23 cellular contexts compared by ENCODE assay signal in genomic region chr2:215604631-215605030, GRCh38.
"Had no signal": no experiment of that assay in that cellular context is flagged by ENCODE, and none has a peak within 500 bp of the region (broad histone marks: within the 10 kb centered on the region; RNA-seq: fewer than 3 reads in every experiment).

No MANE protein-coding gene starts in this region.

- H3K27me3 ChIP-seq: colonic mucosa, hepatocyte, neural progenitor cell, ovary, right atrium auricular region, stomach, suprapubic skin, thyroid gland had no signal

- H3K4me3 Mint-ChIP-seq: endodermal cell; naive thymus-derived CD8-positive, alpha-beta T cell; neural progenitor cell had no signal

- ATAC-seq: left cardiac atrium; naive thymus-derived CD8-positive, alpha-beta T cell had no signal

- H3K9ac ChIP-seq: neural progenitor cell had no signal

- H3K4me1 Mint-ChIP-seq: naive thymus-derived CD8-positive, alpha-beta T cell; neural progenitor cell had no signal

- H3K4me2 ChIP-seq: hepatocyte, neural progenitor cell had no signal

- H3K9me3 Mint-ChIP-seq: endodermal cell; naive thymus-derived CD8-positive, alpha-beta T cell; neural progenitor cell had no signal

- H3K9me3 ChIP-seq: colonic mucosa, left ventricle myocardium inferior, ovary, right atrium auricular region, stomach, suprapubic skin, thyroid gland had no signal

- H3K4me3 ChIP-seq: colonic mucosa, hepatocyte, left ventricle myocardium inferior, lung, neural progenitor cell, ovary, right atrium auricular region, stomach, suprapubic skin, thyroid gland had no signal

- DNase-seq: cerebellar nuclear complex; colonic mucosa; effector CD4-positive, alpha-beta T cell; endodermal cell; foreskin melanocyte; head of caudate nucleus; kidney; left cardiac atrium; left ventricle myocardium inferior; mesendoderm; naive thymus-derived CD8-positive, alpha-beta T cell; nucleus accumbens; ovary; small intestine; stimulated activated CD4-positive, alpha-beta T cell treated with anti-CD3 and anti-CD28 coated beads, Interleukin-12 subunit alpha, Interleukin-12 subunit beta, amount 100 ng/mL, for 4 hours; stimulated activated naive CD4-positive, alpha-beta T cell; stomach; thyroid gland had no signal

- H3K36me3 Mint-ChIP-seq: naive thymus-derived CD8-positive, alpha-beta T cell; neural progenitor cell had no signal

- H3K4me1 ChIP-seq: colonic mucosa, left ventricle myocardium inferior, neural progenitor cell, right atrium auricular region, stomach, suprapubic skin, thyroid gland had no signal

- H2AFZ ChIP-seq: hepatocyte, neural progenitor cell had no signal

- H3K79me2 ChIP-seq: hepatocyte had no signal

- H3K27ac ChIP-seq: colonic mucosa, hepatocyte, left ventricle myocardium inferior, neural progenitor cell, ovary, right atrium auricular region, stomach, suprapubic skin, thyroid gland had no signal

- H3K27ac Mint-ChIP-seq: endodermal cell; naive thymus-derived CD8-positive, alpha-beta T cell; neural progenitor cell had no signal

- H3K36me3 ChIP-seq: colonic mucosa, left ventricle myocardium inferior, neural progenitor cell, ovary, right atrium auricular region, stomach, suprapubic skin, thyroid gland had no signal
